Comparison of ENCODE assay signal across 18 cellular contexts in the genomic region with DNA sequence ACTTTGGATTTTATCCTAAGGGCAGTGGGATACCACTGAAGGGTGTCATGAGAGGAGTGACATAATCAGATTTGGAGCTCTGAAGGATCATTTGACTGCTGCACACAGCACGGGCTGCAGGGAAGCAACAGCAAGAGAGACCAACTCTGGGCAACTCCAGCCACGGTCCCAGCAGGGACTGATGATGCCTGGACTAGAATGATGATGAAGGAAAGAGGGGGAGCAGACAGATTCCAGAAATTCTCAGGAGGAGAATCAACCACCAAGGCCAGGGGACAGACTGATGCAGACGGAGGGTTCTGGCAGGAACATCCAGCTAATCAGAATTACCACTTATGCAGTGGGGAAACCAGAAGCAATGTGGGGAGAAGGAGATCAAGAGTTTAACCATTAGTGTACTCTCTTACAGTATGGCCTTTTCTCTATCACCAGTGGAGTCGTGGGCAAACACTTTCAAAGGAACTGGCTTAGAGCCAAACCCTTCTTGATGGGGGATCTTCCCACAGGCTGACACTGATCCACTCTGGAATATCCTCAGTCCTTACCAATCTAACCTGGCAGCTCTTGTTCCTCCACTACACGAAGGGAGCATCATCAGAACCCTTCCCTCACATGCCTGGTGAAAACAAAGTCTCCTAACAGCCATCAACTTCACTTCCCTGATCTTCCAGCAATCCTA. TPM values are rescaled to one million over a fixed set of nuclear protein-coding genes. Genes with fewer than 3 reads are reported as not detected.
DNase-seq lines count a peak whose midpoint lies in the region; ATAC-seq and TF ChIP-seq lines count a peak whose summit lies in the region.
"Had no signal": no experiment of that assay in that cellular context is flagged by ENCODE, and none has a peak within 500 bp of the region (broad histone marks: within the 10 kb centered on the region; RNA-seq: fewer than 3 reads in every experiment).

No MANE protein-coding gene starts in this region.

- H3K27ac Mint-ChIP-seq in natural killer cell treated with Interleukin-12 subunit alpha and Interleukin-12 subunit beta and Interleukin-15 and Interleukin-18, amount 100 ng/mL, for 72 hours, result peak overlapping the region in 1 of 2 donors; percentile 20
- H3K27ac Mint-ChIP-seq in natural killer cell (no peak overlapping the region), type B pancreatic cell (no peak overlapping the region)
- H3K27ac Mint-ChIP-seq in activated CD8-positive, alpha-beta T cell treated with anti-CD3 and anti-CD28 coated beads, Interleukin-2, amount 10 ng/mL, durations not matched to agents 7 days and 5 days, result peak overlapping the region; percentile 7
- H3K27ac Mint-ChIP-seq: stimulated activated memory B cell treated with anti-CD40 and anti-IgM and Interleukin-4, amounts not matched to agents 10 μg/mL and 1 μg/mL and 100 μg/mL, for 72 hours had no signal

- ATAC-seq in natural killer cell treated with Interleukin-12 subunit alpha and Interleukin-12 subunit beta and Interleukin-15 and Interleukin-18, amount 100 ng/mL, for 72 hours, result no peak
- ATAC-seq in natural killer cell, result no peak
- ATAC-seq in activated CD8-positive, alpha-beta T cell treated with anti-CD3 and anti-CD28 coated beads, Interleukin-2, amount 10 ng/mL, durations not matched to agents 7 days and 5 days, result no peak
- ATAC-seq: stimulated activated memory B cell treated with anti-CD40 and anti-IgM and Interleukin-4, amounts not matched to agents 10 μg/mL and 1 μg/mL and 100 μg/mL, for 72 hours had no signal

- CTCF ChIA-PET in activated CD8-positive, alpha-beta T cell treated with anti-CD3 and anti-CD28 coated beads, Interleukin-2, amount 10 ng/mL, durations not matched to agents 7 days and 5 days (lab: Charles Lee), result interaction anchor here (1.3 kb wide), 1 partner anchor 212 kb away, joined by 4 read pairs; no protein-coding TSS in a partner anchor

- peak overlapping the region; percentile 6 for H3K4me3 Mint-ChIP-seq in natural killer cell treated with Interleukin-12 subunit alpha and Interleukin-12 subunit beta and Interleukin-15 and Interleukin-18, amount 100 ng/mL, for 72 hours
- H3K4me3 Mint-ChIP-seq in natural killer cell (no peak overlapping the region), type B pancreatic cell (peak overlapping the region; percentile 59)
- H3K4me3 Mint-ChIP-seq in activated CD8-positive, alpha-beta T cell treated with anti-CD3 and anti-CD28 coated beads, Interleukin-2, amount 10 ng/mL, durations not matched to agents 7 days and 5 days, result no peak overlapping the region
- H3K4me3 Mint-ChIP-seq: stimulated activated memory B cell treated with anti-CD40 and anti-IgM and Interleukin-4, amounts not matched to agents 10 μg/mL and 1 μg/mL and 100 μg/mL, for 72 hours had no signal

- no peak for DNase-seq in natural killer cell treated with Interleukin-12 subunit alpha and Interleukin-12 subunit beta and Interleukin-15 and Interleukin-18, amount 100 ng/mL, for 72 hours (ENCODE audit: low spot score)
- DNase-seq in natural killer cell, result no peak
- DNase-seq in activated CD8-positive, alpha-beta T cell treated with anti-CD3 and anti-CD28 coated beads, Interleukin-2, amount 10 ng/mL, durations not matched to agents 7 days and 5 days, result no peak
- DNase-seq in fibroblast of mammary gland (ENCODE audit: low read depth), result peak; percentile 60
- DNase-seq in type B pancreatic cell (ENCODE audit: extremely low spot score, unreplicated experiment), result no peak
- no peak for DNase-seq in retina
- no peak for DNase-seq in GM10266 (ENCODE audit: extremely low spot score)
- DNase-seq in NCI-H510A (lab: John Stamatoyannopoulos, UW), result no peak
- DNase-seq: dorsolateral prefrontal cortex; KBM-7; NCI-H146; SHP77; stimulated activated CD4-positive, alpha-beta T cell treated with anti-CD3 and anti-CD28 coated beads, Interleukin-4, amount 100 ng/mL, for 24 hours; T1000 had no signal

- H3K27me3 Mint-ChIP-seq in natural killer cell treated with Interleukin-12 subunit alpha and Interleukin-12 subunit beta and Interleukin-15 and Interleukin-18, amount 100 ng/mL, for 72 hours, result no peaks in the 10 kb centered on the region
- H3K27me3 Mint-ChIP-seq in natural killer cell (ENCODE audit: low read depth in 2 of 2), result no peaks in the 10 kb centered on the region
- no peaks in the 10 kb centered on the region for H3K27me3 Mint-ChIP-seq in activated CD8-positive, alpha-beta T cell treated with anti-CD3 and anti-CD28 coated beads, Interleukin-2, amount 10 ng/mL, durations not matched to agents 7 days and 5 days (ENCODE audit: low read depth)
- no peaks in the 10 kb centered on the region for H3K27me3 Mint-ChIP-seq in type B pancreatic cell
- H3K27me3 Mint-ChIP-seq: stimulated activated memory B cell treated with anti-CD40 and anti-IgM and Interleukin-4, amounts not matched to agents 10 μg/mL and 1 μg/mL and 100 μg/mL, for 72 hours had no signal

- H3K9me3 Mint-ChIP-seq in natural killer cell treated with Interleukin-12 subunit alpha and Interleukin-12 subunit beta and Interleukin-15 and Interleukin-18, amount 100 ng/mL, for 72 hours, result no peaks in the 10 kb centered on the region
- H3K9me3 Mint-ChIP-seq in natural killer cell (no peaks in the 10 kb centered on the region), type B pancreatic cell (no peaks in the 10 kb centered on the region)
- H3K9me3 Mint-ChIP-seq in activated CD8-positive, alpha-beta T cell treated with anti-CD3 and anti-CD28 coated beads, Interleukin-2, amount 10 ng/mL, durations not matched to agents 7 days and 5 days (ENCODE audit: insufficient read depth), result no peaks in the 10 kb centered on the region
- H3K9me3 Mint-ChIP-seq: stimulated activated memory B cell treated with anti-CD40 and anti-IgM and Interleukin-4, amounts not matched to agents 10 μg/mL and 1 μg/mL and 100 μg/mL, for 72 hours had no signal

- TF ChIP-seq CTCF in natural killer cell (IDR thresholded peaks at IDR 0.05) (no peak), fibroblast of mammary gland (conservative IDR thresholded peaks at IDR 0.05; ENCODE audit: control insufficient read depth, insufficient read depth, low read depth, low read length) (no peak), type B pancreatic cell (conservative IDR thresholded peaks at IDR 0.05) (no peak), GM10266 (IDR thresholded peaks at IDR 0.05; ENCODE audit: control insufficient read depth, insufficient read depth, low read depth, missing control alignments) (no peak)

- peaks cover 13% of the 10 kb centered on the region for H3K36me3 Mint-ChIP-seq in natural killer cell treated with Interleukin-12 subunit alpha and Interleukin-12 subunit beta and Interleukin-15 and Interleukin-18, amount 100 ng/mL, for 72 hours
- no peaks in the 10 kb centered on the region for H3K36me3 Mint-ChIP-seq in natural killer cell
- H3K36me3 Mint-ChIP-seq in activated CD8-positive, alpha-beta T cell treated with anti-CD3 and anti-CD28 coated beads, Interleukin-2, amount 10 ng/mL, durations not matched to agents 7 days and 5 days (ENCODE audit: low read depth), result peaks cover 23% of the 10 kb centered on the region
- peaks cover 19% of the 10 kb centered on the region for H3K36me3 Mint-ChIP-seq in type B pancreatic cell

- H3K4me3 ChIP-seq in fibroblast of mammary gland (ENCODE audit: control insufficient read depth, low read depth, low read length), result no peak overlapping the region
- H3K4me3 ChIP-seq: adrenal gland; BLaER1 treated with 17β-estradiol and CSF1 and Interleukin-3, amounts not matched to agents 10 nM and 100 nM; dorsolateral prefrontal cortex; right atrium auricular region had no signal

- POLR2A ChIA-PET in activated CD8-positive, alpha-beta T cell treated with anti-CD3 and anti-CD28 coated beads, Interleukin-2, amount 10 ng/mL, durations not matched to agents 7 days and 5 days (lab: Charles Lee), result no interaction called here

- intact Hi-C loops in natural killer cell (cut with micrococcal nuclease), result no loop called here

- peaks cover 29 to 45% of the 10 kb centered on the region in 2 donors for H3K4me1 Mint-ChIP-seq in natural killer cell treated with Interleukin-12 subunit alpha and Interleukin-12 subunit beta and Interleukin-15 and Interleukin-18, amount 100 ng/mL, for 72 hours (ENCODE audit: low read depth in 2 of 2)
- H3K4me1 Mint-ChIP-seq in natural killer cell (peaks cover 44 to 53% of the 10 kb centered on the region in 2 donors), type B pancreatic cell (ENCODE audit: unreplicated experiment) (peaks cover 26% of the 10 kb centered on the region)
- H3K4me1 Mint-ChIP-seq in activated CD8-positive, alpha-beta T cell treated with anti-CD3 and anti-CD28 coated beads, Interleukin-2, amount 10 ng/mL, durations not matched to agents 7 days and 5 days (ENCODE audit: low read depth), result peaks cover 46% of the 10 kb centered on the region

RNA-seq across cellular contexts. Expression of gene URB1, which starts 3.3 kb away (rescaled TPM):
- 10 to 100 TPM; 21.9 to 56.0 TPM for total RNA-seq in natural killer cell treated with Interleukin-12 subunit alpha and Interleukin-12 subunit beta and Interleukin-15 and Interleukin-18, amount 100 ng/mL, for 72 hours
- 1 to 10 TPM; 6.1 to 7.8 (median 7.5) TPM for total RNA-seq in natural killer cell
- 10 to 100 TPM; 17.4 to 19.4 TPM for total RNA-seq in activated CD8-positive, alpha-beta T cell treated with anti-CD3 and anti-CD28 coated beads, Interleukin-2, amount 10 ng/mL, durations not matched to agents 7 days and 5 days
- 18.5 and 19.9 TPM in 2 replicates for total RNA-seq in type B pancreatic cell (ENCODE audit: low replicate concordance)

RNA-seq across cellular contexts. Expression of gene EVA1C, which starts 23.0 kb away (rescaled TPM):
- 1 to 10 TPM; 1.2 to 4.7 TPM for total RNA-seq in natural killer cell treated with Interleukin-12 subunit alpha and Interleukin-12 subunit beta and Interleukin-15 and Interleukin-18, amount 100 ng/mL, for 72 hours
- total RNA-seq in natural killer cell (10 to 100 TPM; 14.7 to 27.8 (median 15.8) TPM), type B pancreatic cell (ENCODE audit: low replicate concordance) (0.63 and 1.2 TPM in 2 replicates)
- total RNA-seq in activated CD8-positive, alpha-beta T cell treated with anti-CD3 and anti-CD28 coated beads, Interleukin-2, amount 10 ng/mL, durations not matched to agents 7 days and 5 days, result 1 to 10 TPM; 3.0 to 3.5 TPM

Comparison
In these comparisons a context has a peak if more than half of its experiments do, and no peak if none do; other contexts are left out.
1. H3K4me3 Mint-ChIP-seq: peak in natural killer cell treated with Interleukin-12 subunit alpha and Interleukin-12 subunit beta and Interleukin-15 and Interleukin-18, amount 100 ng/mL, for 72 hours (single experiment) and type B pancreatic cell (single experiment); none in natural killer cell (single experiment) and activated CD8-positive, alpha-beta T cell treated with anti-CD3 and anti-CD28 coated beads, Interleukin-2, amount 10 ng/mL, durations not matched to agents 7 days and 5 days (single experiment).